24 cellular contexts compared by ENCODE assay signal in the genomic region with DNA sequence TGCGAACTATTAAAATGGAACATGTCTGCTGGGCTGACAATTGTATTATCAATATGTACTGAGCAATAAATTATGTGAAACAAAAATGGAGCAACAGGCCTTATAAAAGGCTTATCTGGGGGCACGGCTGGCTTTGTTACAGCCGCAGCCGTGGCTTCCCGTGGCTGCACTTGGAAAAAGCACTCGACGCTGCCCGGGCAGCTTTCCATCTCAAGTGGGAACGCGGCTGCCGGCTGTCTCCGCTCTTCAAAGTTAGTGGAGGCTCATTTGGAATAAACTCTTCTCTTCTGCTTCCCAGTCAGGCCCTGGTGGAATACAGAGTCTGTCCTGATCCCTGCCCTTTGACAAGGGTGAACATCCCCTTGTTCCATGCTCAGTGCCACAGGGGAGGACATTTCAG.
A peak's percentile ranks its signal among the peaks of the same experiment; 100 is the strongest.
DNase-seq lines count a peak whose midpoint lies in the region; ATAC-seq and TF ChIP-seq lines count a peak whose summit lies in the region.
"Had no signal": no experiment of that assay in that cellular context is flagged by ENCODE, and none has a peak within 500 bp of the region (broad histone marks: within the 10 kb centered on the region; RNA-seq: fewer than 3 reads in every experiment).

No MANE protein-coding gene starts in this region.

- H3K27me3 Mint-ChIP-seq in chondrocyte (ENCODE audit: low read depth): peaks cover 5% of the 10 kb centered on the region
- H3K27me3 Mint-ChIP-seq: CD4-positive, alpha-beta T cell; natural killer cell treated with Interleukin-12 subunit alpha and Interleukin-12 subunit beta and Interleukin-15 and Interleukin-18, amount 100 ng/mL, for 72 hours; stimulated activated naive B cell treated with anti-CD40 and anti-IgM and Interleukin-4, amounts not matched to agents 10 μg/mL and 1 μg/mL and 100 μg/mL, for 72 hours had no signal

- no peaks in the 10 kb centered on the region for H3K36me3 Mint-ChIP-seq in chondrocyte (ENCODE audit: low read depth)
- H3K36me3 Mint-ChIP-seq: natural killer cell treated with Interleukin-12 subunit alpha and Interleukin-12 subunit beta and Interleukin-15 and Interleukin-18, amount 100 ng/mL, for 72 hours; stimulated activated naive B cell treated with anti-CD40 and anti-IgM and Interleukin-4, amounts not matched to agents 10 μg/mL and 1 μg/mL and 100 μg/mL, for 72 hours had no signal

- H3K27ac Mint-ChIP-seq in chondrocyte (ENCODE audit: unreplicated experiment): no peak overlapping the region
- H3K27ac Mint-ChIP-seq: CD4-positive, alpha-beta T cell; natural killer cell treated with Interleukin-12 subunit alpha and Interleukin-12 subunit beta and Interleukin-15 and Interleukin-18, amount 100 ng/mL, for 72 hours; stimulated activated naive B cell treated with anti-CD40 and anti-IgM and Interleukin-4, amounts not matched to agents 10 μg/mL and 1 μg/mL and 100 μg/mL, for 72 hours had no signal

- no peak overlapping the region for H3K4me3 Mint-ChIP-seq in chondrocyte (ENCODE audit: unreplicated experiment)
- H3K4me3 Mint-ChIP-seq: activated T-cell treated with anti-CD3 and anti-CD28 coated beads, Interleukin-2, amount 50 U/mL, for 4 hours; CD4-positive, alpha-beta T cell; natural killer cell treated with Interleukin-12 subunit alpha and Interleukin-12 subunit beta and Interleukin-15 and Interleukin-18, amount 100 ng/mL, for 72 hours; stimulated activated naive B cell treated with anti-CD40 and anti-IgM and Interleukin-4, amounts not matched to agents 10 μg/mL and 1 μg/mL and 100 μg/mL, for 72 hours had no signal

- peaks cover 4% of the 10 kb centered on the region for H3K9me3 Mint-ChIP-seq in chondrocyte (ENCODE audit: low read depth)
- H3K9me3 Mint-ChIP-seq: CD4-positive, alpha-beta T cell had no signal

- TF ChIP-seq CTCF in chondrocyte (IDR thresholded peaks at IDR 0.05): no peak

- DNase-seq in DMS153 treated with DMSO at 0.1 percent for 48 hours (lab: John Stamatoyannopoulos, UW; ENCODE audit: unreplicated experiment) (peak; percentile 73), NCI-H187 treated with DMSO at 0.1 percent for 48 hours (lab: John Stamatoyannopoulos, UW) (peak; percentile 48), NCI-H748 (lab: John Stamatoyannopoulos, UW; ENCODE audit: unreplicated experiment) (peak; percentile 83), middle frontal gyrus (ENCODE audit: extremely low spot score, low spot score) (peak; percentile 47), SKM-1 (lab: John Stamatoyannopoulos, UW; ENCODE audit: unreplicated experiment) (no peak), chondrocyte (ENCODE audit: low spot score) (no peak)
- DNase-seq in activated T-cell treated with anti-CD3 and anti-CD28 coated beads, Interleukin-2, amount 50 U/mL, for 1 hour: no peak
- DNase-seq: activated CD4-positive, CD25-positive, alpha-beta regulatory T cell treated with anti-CD3 and anti-CD28 coated beads, Interleukin-2, amount 50 U/mL, for 72 hours; activated naive CD4-positive, alpha-beta T cell treated with anti-CD3 and anti-CD28 coated beads, Interleukin-2, amount 50 U/mL, for 16 hours; activated T-cell treated with anti-CD3 and anti-CD28 coated beads, Interleukin-2, amount 50 U/mL, for 4 hours; aorta; CD4-positive, alpha-beta T cell; cerebellar nuclear complex; effector CD8-positive, alpha-beta T cell; gastrocnemius medialis; kidney glomerular epithelial cell; NCI-H2029 treated with DMSO at 0.1 percent for 48 hours; pancreas; stimulated activated naive B cell treated with anti-CD40 and anti-IgM and Interleukin-4, amounts not matched to agents 10 μg/mL and 1 μg/mL and 100 μg/mL, for 72 hours; SW 1271; testis had no signal

- ATAC-seq in HG02642 (IDR thresholded peaks at IDR 0.05; ENCODE audit: poor library complexity, unreplicated experiment): no peak
- ATAC-seq: activated T-cell treated with anti-CD3 and anti-CD28 coated beads, Interleukin-2, amount 50 U/mL, for 4 hours; gastrocnemius medialis; K562; natural killer cell treated with Interleukin-12 subunit alpha and Interleukin-12 subunit beta and Interleukin-15 and Interleukin-18, amount 100 ng/mL, for 72 hours; pancreas; stimulated activated naive B cell treated with anti-CD40 and anti-IgM and Interleukin-4, amounts not matched to agents 10 μg/mL and 1 μg/mL and 100 μg/mL, for 72 hours had no signal

- no peaks in the 10 kb centered on the region for H3K4me1 Mint-ChIP-seq in chondrocyte (ENCODE audit: low read depth)
- H3K4me1 Mint-ChIP-seq: stimulated activated naive B cell treated with anti-CD40 and anti-IgM and Interleukin-4, amounts not matched to agents 10 μg/mL and 1 μg/mL and 100 μg/mL, for 72 hours had no signal

Comparison
In these comparisons a context has a peak if more than half of its experiments do, and no peak if none do; other contexts are left out.
1. DNase-seq: peak in DMS153 treated with DMSO at 0.1 percent for 48 hours (single experiment), NCI-H187 treated with DMSO at 0.1 percent for 48 hours (single experiment), NCI-H748 (single experiment) and middle frontal gyrus (single experiment); none in SKM-1 (single experiment), activated T-cell treated with anti-CD3 and anti-CD28 coated beads, Interleukin-2, amount 50 U/mL, for 1 hour (single experiment) and chondrocyte (single experiment).